9 cellular contexts compared by ENCODE assay signal in the genomic region with DNA sequence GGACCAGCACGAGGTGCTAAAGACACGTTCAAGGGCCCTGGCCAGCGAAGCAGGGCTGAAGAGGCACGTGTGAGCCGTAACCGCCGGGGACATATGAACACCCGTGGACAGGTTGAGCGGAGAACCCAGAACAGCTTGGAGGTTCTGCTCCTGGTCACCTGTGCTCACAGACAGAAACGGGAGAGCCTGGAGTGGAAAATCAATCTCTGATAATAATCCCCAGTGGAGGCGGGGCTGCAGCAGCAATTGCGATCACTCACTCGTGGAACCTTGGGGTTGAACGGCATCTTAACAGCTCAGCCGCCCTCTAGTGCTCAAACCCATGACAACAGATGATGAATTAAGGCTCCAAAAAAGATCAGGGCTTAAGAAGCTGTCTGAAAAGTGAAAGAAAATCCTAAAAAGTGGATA. TPM values are rescaled to one million over a fixed set of nuclear protein-coding genes. Genes with fewer than 3 reads are reported as not detected.
DNase-seq lines count a peak whose midpoint lies in the region; ATAC-seq and TF ChIP-seq lines count a peak whose summit lies in the region.
"Had no signal": no experiment of that assay in that cellular context is flagged by ENCODE, and none has a peak within 500 bp of the region (broad histone marks: within the 10 kb centered on the region; RNA-seq: fewer than 3 reads in every experiment).

No MANE protein-coding gene starts in this region.

- H3K4me3 ChIP-seq in AG09309 (ENCODE audit: control insufficient read depth, low read depth, low read length): no peak overlapping the region
- H3K4me3 ChIP-seq: tibial artery had no signal

- peak overlapping the region; percentile 27 for H3K27ac Mint-ChIP-seq in T-helper 1 cell treated with Interleukin-12 subunit alpha and Interleukin-12 subunit beta and Interleukin-4 antibody, amounts not matched to agents 30 μg/mL and 1 μg/mL, for 36 hours

- H3K9me3 Mint-ChIP-seq in T-helper 1 cell treated with Interleukin-12 subunit alpha and Interleukin-12 subunit beta and Interleukin-4 antibody, amounts not matched to agents 30 μg/mL and 1 μg/mL, for 36 hours: no peaks in the 10 kb centered on the region

- in situ Hi-C loops in GM13976 (cut with MboI; ENCODE audit: low sequenced_read_pairs, unreplicated experiment): loop anchor here (10.0 kb wide), 1 partner anchor 167 kb away; no protein-coding TSS in a partner anchor

- ATAC-seq in HG03045 (IDR thresholded peaks at IDR 0.05; ENCODE audit: unreplicated experiment) (no peak), GM21367 (IDR thresholded peaks at IDR 0.05; ENCODE audit: unreplicated experiment) (no peak)

- H3K36me3 Mint-ChIP-seq in T-helper 1 cell treated with Interleukin-12 subunit alpha and Interleukin-12 subunit beta and Interleukin-4 antibody, amounts not matched to agents 30 μg/mL and 1 μg/mL, for 36 hours (ENCODE audit: low read depth): peaks cover 47% of the 10 kb centered on the region

- no peaks in the 10 kb centered on the region for H3K27me3 Mint-ChIP-seq in T-helper 1 cell treated with Interleukin-12 subunit alpha and Interleukin-12 subunit beta and Interleukin-4 antibody, amounts not matched to agents 30 μg/mL and 1 μg/mL, for 36 hours (ENCODE audit: low read depth)

- peaks cover 16% of the 10 kb centered on the region for H3K4me1 Mint-ChIP-seq in T-helper 1 cell treated with Interleukin-12 subunit alpha and Interleukin-12 subunit beta and Interleukin-4 antibody, amounts not matched to agents 30 μg/mL and 1 μg/mL, for 36 hours (ENCODE audit: low read depth)

- no peak overlapping the region for H3K4me3 Mint-ChIP-seq in T-helper 1 cell treated with Interleukin-12 subunit alpha and Interleukin-12 subunit beta and Interleukin-4 antibody, amounts not matched to agents 30 μg/mL and 1 μg/mL, for 36 hours

- DNase-seq in AG09309 (ENCODE audit: low read depth): no peak
- DNase-seq in GM13976 (ENCODE audit: low spot score): peak; percentile 43
- peak; percentile 73 for DNase-seq in dermis blood vessel endothelial cell
- peak; percentile 14 to 18 for DNase-seq in stimulated activated CD4-positive, alpha-beta T cell treated with anti-CD3 and anti-CD28 coated beads, Interleukin-15, amount 100 ng/mL, for 1 hour (ENCODE audit: low read depth in 1 of 2, low spot score in 1 of 2)
- no peak for DNase-seq in NCI-H1930 (lab: John Stamatoyannopoulos, UW)

- TF ChIP-seq CTCF in AG09309 (IDR thresholded peaks at IDR 0.05; ENCODE audit: control insufficient read depth, insufficient read depth, low read depth, low read length, missing control alignments) (peak; percentile 33), GM13976 (IDR thresholded peaks at IDR 0.05; ENCODE audit: borderline replicate concordance, control extremely low read depth, extremely low read depth, insufficient read depth, missing control alignments) (peak; percentile 19)

RNA-seq across cellular contexts. Expression of a gene that starts 25.6 kb away (rescaled TPM):
- total RNA-seq in dermis blood vessel endothelial cell: 60.2 and 65.5 TPM in 2 replicates

Comparison
In these comparisons a context has a peak if more than half of its experiments do, and no peak if none do; other contexts are left out.
1. DNase-seq: peak in GM13976 (single experiment), dermis blood vessel endothelial cell (single experiment) and stimulated activated CD4-positive, alpha-beta T cell treated with anti-CD3 and anti-CD28 coated beads, Interleukin-15, amount 100 ng/mL, for 1 hour (2 of 2); none in AG09309 (single experiment) and NCI-H1930 (0 of 2).